In genomic region chr19:1208830-1209229, GRCh38 we compare ENCODE assay signal across 6 cellular contexts. TPM values are rescaled to one million over a fixed set of nuclear protein-coding genes. Genes with fewer than 3 reads are reported as not detected.
DNase-seq lines count a peak whose midpoint lies in the region; ATAC-seq and TF ChIP-seq lines count a peak whose summit lies in the region.
"Not testable (repeated sequence)": the region's sequence is repeated elsewhere in the genome, so short reads cannot be mapped to it uniquely, and the experiment has no call there.

No MANE protein-coding gene starts in this region.

- peak overlapping the region; percentile 9 for H3K9ac ChIP-seq in mesenchymal stem cell (ENCODE audit: low read length)
- not testable (repeated sequence) for H3K9ac ChIP-seq in smooth muscle cell (ENCODE audit: low read depth)

- H3F3A ChIP-seq in PC-9 (ENCODE audit: insufficient read depth, low read depth), result peaks cover 12% of the 10 kb centered on the region; the same call in 1 of the 2 replicates
- peaks cover 25% of the 10 kb centered on the region for H3F3A ChIP-seq in smooth muscle cell (ENCODE audit: low read depth)

- not testable (repeated sequence) for H2BK5ac ChIP-seq in mesenchymal stem cell (ENCODE audit: low read depth, low read length, poor library complexity, severe bottlenecking)

- CTCF ChIA-PET in CD8-positive, alpha-beta T cell (lab: Charles Lee); PC-9 (lab: Charles Lee); activated naive CD4-positive, alpha-beta T cell treated with anti-CD3 and anti-CD28 coated beads for 36 hours (lab: Charles Lee): not testable (repeated sequence)

- not testable (repeated sequence) for H3K27ac Mint-ChIP-seq in CD8-positive, alpha-beta T cell; activated naive CD4-positive, alpha-beta T cell treated with anti-CD3 and anti-CD28 coated beads for 36 hours

- not testable (repeated sequence) for H2BK12ac ChIP-seq in mesenchymal stem cell (ENCODE audit: low read length in 2 of 2)

- peaks cover 28% of the 10 kb centered on the region for H4K20me1 ChIP-seq in PC-9 (ENCODE audit: insufficient read depth)
- H4K20me1 ChIP-seq in smooth muscle cell (ENCODE audit: low read depth), result peaks cover 29% of the 10 kb centered on the region

- H3K4me1 ChIP-seq in CD8-positive, alpha-beta T cell (ENCODE audit: insufficient read depth, low read length), result peaks cover 46% of the 10 kb centered on the region
- H3K4me1 ChIP-seq in PC-9 (replicated peaks; ENCODE audit: insufficient read depth), result peaks cover 11% of the 10 kb centered on the region
- peaks cover 47% of the 10 kb centered on the region for H3K4me1 ChIP-seq in mesenchymal stem cell (ENCODE audit: control insufficient read depth, insufficient read depth, low read depth, low read length)
- H3K4me1 ChIP-seq in smooth muscle cell (ENCODE audit: low read depth), result peaks cover 29% of the 10 kb centered on the region

- H3K23ac ChIP-seq in mesenchymal stem cell (ENCODE audit: low read length in 2 of 2), result not testable (repeated sequence)

- not testable (repeated sequence) for H3K27me3 ChIP-seq in CD8-positive, alpha-beta T cell (ENCODE audit: insufficient read depth, low read length); PC-9 (ENCODE audit: insufficient read depth, low read depth); mesenchymal stem cell (ENCODE audit: control insufficient read depth in 1 of 2, insufficient read depth in 1 of 2, low read length in 2 of 2); smooth muscle cell (ENCODE audit: low read depth)

- not testable (repeated sequence) for TF ChIP-seq POLR2A in erythroblast (IDR thresholded peaks at IDR 0.05; ENCODE audit: low read length)

- not testable (repeated sequence) for H3K36me3 ChIP-seq in CD8-positive, alpha-beta T cell (ENCODE audit: insufficient read depth, low read length); PC-9 (ENCODE audit: low read depth); smooth muscle cell (ENCODE audit: low read depth)
- H3K36me3 ChIP-seq in mesenchymal stem cell (ENCODE audit: control insufficient read depth in 1 of 2, insufficient read depth in 2 of 2, low read depth in 1 of 2, low read length in 2 of 2), result peaks cover 10 to 37% of the 10 kb centered on the region in 2 experiments

- H3K36me3 Mint-ChIP-seq in CD8-positive, alpha-beta T cell, result peaks cover 24% of the 10 kb centered on the region
- peaks cover 28% of the 10 kb centered on the region for H3K36me3 Mint-ChIP-seq in activated naive CD4-positive, alpha-beta T cell treated with anti-CD3 and anti-CD28 coated beads for 36 hours (ENCODE audit: low read depth)

- peak overlapping the region; percentile 44 for H2AK5ac ChIP-seq in mesenchymal stem cell (ENCODE audit: low read length, severe bottlenecking)

- H3K9me2 ChIP-seq in PC-9 (ENCODE audit: insufficient read depth), result not testable (repeated sequence)

- H3K14ac ChIP-seq in mesenchymal stem cell (ENCODE audit: low read length in 2 of 2), result not testable (repeated sequence)

- H3K4me1 Mint-ChIP-seq in CD8-positive, alpha-beta T cell (ENCODE audit: low read depth), result peaks cover 47% of the 10 kb centered on the region
- H3K4me1 Mint-ChIP-seq in activated naive CD4-positive, alpha-beta T cell treated with anti-CD3 and anti-CD28 coated beads for 36 hours (ENCODE audit: low read depth), result peaks cover 42% of the 10 kb centered on the region

- BruUV-seq in PC-9 (replicated peaks; lab: Mats Ljungman, UMichigan), result not testable (repeated sequence)

- H2AFZ ChIP-seq in PC-9; mesenchymal stem cell (ENCODE audit: low read depth, low read length); smooth muscle cell (ENCODE audit: low read depth): not testable (repeated sequence)

- not testable (repeated sequence) for H4K8ac ChIP-seq in mesenchymal stem cell (ENCODE audit: low read length)

- H3K27me3 Mint-ChIP-seq in CD8-positive, alpha-beta T cell (ENCODE audit: low read depth); activated naive CD4-positive, alpha-beta T cell treated with anti-CD3 and anti-CD28 coated beads for 36 hours (ENCODE audit: low read depth): not testable (repeated sequence)

- H3K9me3 ChIP-seq in CD8-positive, alpha-beta T cell (ENCODE audit: low read length); PC-9 (ENCODE audit: insufficient read depth, low read depth); mesenchymal stem cell (ENCODE audit: control insufficient read depth, low read length); smooth muscle cell (replicated peaks; ENCODE audit: low read depth): not testable (repeated sequence)

- not testable (repeated sequence) for H3K4me3 ChIP-seq in CD8-positive, alpha-beta T cell (ENCODE audit: low read depth, low read length); PC-9; smooth muscle cell
- peak overlapping the region in 1 of 2 experiments; percentile 33 for H3K4me3 ChIP-seq in mesenchymal stem cell (ENCODE audit: insufficient read depth in 1 of 2, low read depth in 1 of 2, low read length in 2 of 2)

- H3K27ac ChIP-seq in CD8-positive, alpha-beta T cell (ENCODE audit: low read depth, low read length); PC-9; mesenchymal stem cell (ENCODE audit: low read length, poor library complexity, severe bottlenecking); smooth muscle cell (ENCODE audit: low read depth): not testable (repeated sequence)

- ATAC-seq in CD8-positive, alpha-beta T cell, result not testable (repeated sequence)

- DNase-seq in CD8-positive, alpha-beta T cell; PC-9; activated naive CD4-positive, alpha-beta T cell treated with anti-CD3 and anti-CD28 coated beads for 36 hours; mesenchymal stem cell; smooth muscle cell (lab: John Stamatoyannopoulos, UW; ENCODE audit: unreplicated experiment): not testable (repeated sequence)
- DNase-seq in erythroblast (lab: John Stamatoyannopoulos, UW), result peak; percentile 49 to 51

- H2BK15ac ChIP-seq in mesenchymal stem cell (ENCODE audit: low read depth, poor library complexity, severe bottlenecking), result not testable (repeated sequence)

- H2BK120ac ChIP-seq in mesenchymal stem cell (ENCODE audit: low read depth, low read length), result not testable (repeated sequence)

- H3K4me3 Mint-ChIP-seq in CD8-positive, alpha-beta T cell, result peak overlapping the region; percentile 26
- peak overlapping the region; percentile 21 for H3K4me3 Mint-ChIP-seq in activated naive CD4-positive, alpha-beta T cell treated with anti-CD3 and anti-CD28 coated beads for 36 hours

- not testable (repeated sequence) for H3K9me3 Mint-ChIP-seq in CD8-positive, alpha-beta T cell; activated naive CD4-positive, alpha-beta T cell treated with anti-CD3 and anti-CD28 coated beads for 36 hours

- not testable (repeated sequence) for H4K91ac ChIP-seq in mesenchymal stem cell (ENCODE audit: low read length)

- H3K79me1 ChIP-seq in mesenchymal stem cell (replicated peaks; ENCODE audit: low read length, poor library complexity, severe bottlenecking), result not testable (repeated sequence)

- not testable (repeated sequence) for H3K18ac ChIP-seq in mesenchymal stem cell (ENCODE audit: low read depth in 1 of 2, low read length in 2 of 2)

- intact Hi-C loops in CD8-positive, alpha-beta T cell (cut with DNase I, micrococcal nuclease); PC-9 (cut with micrococcal nuclease; ENCODE audit: unreplicated experiment); activated naive CD4-positive, alpha-beta T cell treated with anti-CD3 and anti-CD28 coated beads for 36 hours (cut with micrococcal nuclease): not testable (repeated sequence)

- peaks cover 72% of the 10 kb centered on the region for H3K79me2 ChIP-seq in PC-9 (ENCODE audit: low read depth)
- H3K79me2 ChIP-seq in smooth muscle cell (ENCODE audit: low read depth), result peaks cover 75% of the 10 kb centered on the region

- H3K4ac ChIP-seq in mesenchymal stem cell (ENCODE audit: low read depth in 1 of 2, low read length in 2 of 2), result not testable (repeated sequence)

- H3K4me2 ChIP-seq in PC-9 (peak overlapping the region; percentile 23; the same call in 1 of the 2 replicates), smooth muscle cell (peak overlapping the region; percentile 36)
- H3K4me2 ChIP-seq in mesenchymal stem cell (ENCODE audit: low read length, poor library complexity, severe bottlenecking), result not testable (repeated sequence)

- POLR2A ChIA-PET in CD8-positive, alpha-beta T cell (lab: Charles Lee); PC-9 (lab: Charles Lee; ENCODE audit: unreplicated experiment): not testable (repeated sequence)

- 82% methylated on average over 10 of the region's 10 CpGs for WGBS in mesenchymal stem cell
- WGBS in smooth muscle cell (ENCODE audit: low lambda C conversion rate), result 80% methylated on average over 10 of the region's 10 CpGs

- TF ChIP-seq CTCF in CD8-positive, alpha-beta T cell (IDR thresholded peaks at IDR 0.05); PC-9 (conservative IDR thresholded peaks at IDR 0.05); smooth muscle cell (IDR thresholded peaks at IDR 0.05; ENCODE audit: borderline replicate concordance, insufficient read depth, poor library complexity, severe bottlenecking): not testable (repeated sequence)

RNA-seq across cellular contexts. Expression of gene STK11, which starts 3.3 kb away (rescaled TPM):
- total RNA-seq in CD8-positive, alpha-beta T cell, result 10 to 100 TPM; 38.0 to 43.4 TPM
- total RNA-seq in PC-9 (2021) (53.0 and 59.5 TPM in 2 replicates), smooth muscle cell (23.6 and 29.3 TPM in 2 replicates)
- 10 to 100 TPM; 65.1 to 66.1 TPM for total RNA-seq in activated naive CD4-positive, alpha-beta T cell treated with anti-CD3 and anti-CD28 coated beads for 36 hours
- 31.4 TPM for polyA plus RNA-seq in mesenchymal stem cell (2013, experiment 1 of 2)
- 31.8 TPM for polyA plus RNA-seq in mesenchymal stem cell (2013, experiment 2 of 2)
- polyA plus RNA-seq in smooth muscle cell, result 62.3 and 79.7 TPM in 2 replicates

RNA-seq across cellular contexts. Expression of gene CBARP, which starts 29.0 kb away (rescaled TPM):
- under 1 TPM; 0.49 to 0.67 TPM for total RNA-seq in CD8-positive, alpha-beta T cell
- total RNA-seq in PC-9 (2021) (1.8 and 1.9 TPM in 2 replicates), smooth muscle cell (1.7 and 2.7 TPM in 2 replicates)
- 1 to 10 TPM in 1 of 2 experiments, under 1 TPM in 1; 0.77 to 1.1 TPM for total RNA-seq in activated naive CD4-positive, alpha-beta T cell treated with anti-CD3 and anti-CD28 coated beads for 36 hours
- polyA plus RNA-seq in mesenchymal stem cell (2013, experiment 1 of 2), result 8.1 TPM
- 8.0 TPM for polyA plus RNA-seq in mesenchymal stem cell (2013, experiment 2 of 2)
- polyA plus RNA-seq in smooth muscle cell, result 10.2 and 10.5 TPM in 2 replicates

RNA-seq across cellular contexts. Expression of gene ATP5F1D, which starts 32.7 kb away (rescaled TPM):
- 10 to 100 TPM; 86.2 to 96.3 TPM for total RNA-seq in CD8-positive, alpha-beta T cell
- total RNA-seq in PC-9 (2021) (157 and 214 TPM in 2 replicates), smooth muscle cell (29.1 and 68.8 TPM in 2 replicates)
- 100 to 1,000 TPM; 153 TPM for total RNA-seq in activated naive CD4-positive, alpha-beta T cell treated with anti-CD3 and anti-CD28 coated beads for 36 hours
- 121 TPM for polyA plus RNA-seq in mesenchymal stem cell (2013, experiment 1 of 2)
- polyA plus RNA-seq in mesenchymal stem cell (2013, experiment 2 of 2), result 127 TPM
- polyA plus RNA-seq in smooth muscle cell, result 265 and 272 TPM in 2 replicates

RNA-seq across cellular contexts. Expression of gene SBNO2, which starts 34.8 kb away (rescaled TPM):
- total RNA-seq in CD8-positive, alpha-beta T cell, result 100 to 1,000 TPM; 123 to 134 TPM
- total RNA-seq in PC-9 (2021) (75.6 and 82.4 TPM in 2 replicates), smooth muscle cell (16.4 and 18.1 TPM in 2 replicates)
- 100 to 1,000 TPM; 112 to 117 TPM for total RNA-seq in activated naive CD4-positive, alpha-beta T cell treated with anti-CD3 and anti-CD28 coated beads for 36 hours
- 32.3 TPM for polyA plus RNA-seq in mesenchymal stem cell (2013, experiment 1 of 2)
- 31.7 TPM for polyA plus RNA-seq in mesenchymal stem cell (2013, experiment 2 of 2)
- 17.6 and 20.9 TPM in 2 replicates for polyA plus RNA-seq in smooth muscle cell

RNA-seq across cellular contexts. Expression of gene MIDN, which starts 39.6 kb away (rescaled TPM):
- 100 to 1,000 TPM; 305 to 314 TPM for total RNA-seq in CD8-positive, alpha-beta T cell
- total RNA-seq in PC-9 (2021) (61.4 and 92.0 TPM in 2 replicates), smooth muscle cell (25.0 and 58.5 TPM in 2 replicates)
- 10 to 100 TPM; 50.1 to 52.9 TPM for total RNA-seq in activated naive CD4-positive, alpha-beta T cell treated with anti-CD3 and anti-CD28 coated beads for 36 hours
- polyA plus RNA-seq in mesenchymal stem cell (2013, experiment 1 of 2), result 58.6 TPM
- 58.0 TPM for polyA plus RNA-seq in mesenchymal stem cell (2013, experiment 2 of 2)
- 65.3 and 70.6 TPM in 2 replicates for polyA plus RNA-seq in smooth muscle cell
